11 cellular contexts compared by ENCODE assay signal in the genomic region with DNA sequence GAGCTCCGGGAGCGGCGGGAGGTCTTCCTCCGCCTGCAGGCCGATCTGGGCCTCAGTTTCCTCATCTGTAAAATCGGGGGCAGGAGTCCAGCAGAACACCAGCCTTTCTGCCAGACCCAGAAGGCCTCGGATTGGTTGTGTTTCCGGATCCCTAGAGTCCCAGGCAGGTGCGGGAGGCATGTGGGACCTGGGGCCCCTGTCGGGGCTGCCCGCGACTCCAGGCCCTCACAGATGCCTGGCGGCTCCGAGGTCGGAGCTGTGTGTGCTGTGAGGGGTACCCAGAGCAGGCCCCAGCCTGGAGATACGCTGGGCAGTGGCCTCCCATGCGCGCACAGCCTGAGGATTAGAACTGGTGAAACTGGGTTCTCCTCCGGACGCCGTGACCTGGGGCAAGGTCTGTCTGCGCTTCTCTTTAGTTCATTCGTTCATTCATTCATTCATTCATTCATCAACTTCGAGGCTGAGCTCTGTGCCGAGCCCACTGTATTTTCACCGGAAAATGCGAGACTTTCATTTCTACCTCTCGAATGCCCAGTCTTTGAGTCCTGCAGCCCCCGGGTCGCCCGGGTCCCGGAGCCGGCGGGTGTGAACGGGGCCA. TPM values are rescaled to one million over a fixed set of nuclear protein-coding genes. Genes with fewer than 3 reads are reported as not detected.
DNase-seq lines count a peak whose midpoint lies in the region; ATAC-seq, FAIRE-seq and TF ChIP-seq lines count a peak whose summit lies in the region.
"Had no signal": no experiment of that assay in that cellular context is flagged by ENCODE, and none has a peak within 500 bp of the region (broad histone marks: within the 10 kb centered on the region; RNA-seq: fewer than 3 reads in every experiment).

No MANE protein-coding gene starts in this region.

- H3K9me3 ChIP-seq in breast epithelium (no peaks in the 10 kb centered on the region), K562 (replicated peaks; ENCODE audit: control insufficient read depth, insufficient read depth, low read depth, low read length) (no peaks in the 10 kb centered on the region), mesodermal cell (ENCODE audit: control insufficient read depth, low read length) (no peaks in the 10 kb centered on the region)

- no peaks in the 10 kb centered on the region for H3K27me3 Mint-ChIP-seq in MCF 10A (ENCODE audit: insufficient read depth, unreplicated experiment)
- peaks cover 15% of the 10 kb centered on the region for H3K27me3 Mint-ChIP-seq in type B pancreatic cell

- H3K4me1 Mint-ChIP-seq in MCF 10A (ENCODE audit: insufficient read depth, unreplicated experiment) (no peaks in the 10 kb centered on the region), type B pancreatic cell (ENCODE audit: unreplicated experiment) (peaks cover 15% of the 10 kb centered on the region)

- H3K9me3 Mint-ChIP-seq in MCF 10A (ENCODE audit: unreplicated experiment): no peaks in the 10 kb centered on the region
- no peaks in the 10 kb centered on the region for H3K9me3 Mint-ChIP-seq in type B pancreatic cell

- no peak overlapping the region for H2AFZ ChIP-seq in K562 (ENCODE audit: low read depth, low read length)

- H3K36me3 ChIP-seq in breast epithelium (no peaks in the 10 kb centered on the region), K562 (ENCODE audit: control insufficient read depth, insufficient read depth, low read length) (no peaks in the 10 kb centered on the region), mesodermal cell (ENCODE audit: control insufficient read depth, insufficient read depth, low read length) (no peaks in the 10 kb centered on the region)

- no peak overlapping the region for H3K27ac ChIP-seq in breast epithelium
- no peak overlapping the region for H3K27ac ChIP-seq in K562 (ENCODE audit: extremely low read depth, low read depth, low read length)
- no peak overlapping the region for H3K27ac ChIP-seq in mesodermal cell (ENCODE audit: low read depth, low read length, severe bottlenecking)

- BruUV-seq in MCF 10A (replicated peaks; lab: Mats Ljungman, UMichigan): no TSS peak
- BruUV-seq in K562 (replicated peaks; lab: Mats Ljungman, UMichigan): no TSS peak

- no peaks in the 10 kb centered on the region for H3K27me3 ChIP-seq in breast epithelium
- no peaks in the 10 kb centered on the region for H3K27me3 ChIP-seq in K562 (ENCODE audit: control insufficient read depth in 2 of 2, insufficient read depth in 2 of 2, low read length in 2 of 2)

- peak overlapping the region; percentile 21 to 58 (median 26) for H3K4me3 ChIP-seq in breast epithelium
- H3K4me3 ChIP-seq in K562: peak overlapping the region; percentile 33
- H3K4me3 ChIP-seq in mesodermal cell (ENCODE audit: extremely low read depth, insufficient read depth, low read length, poor library complexity, severe bottlenecking): peak overlapping the region; percentile 33

- TF ChIP-seq POLR2A in breast epithelium (IDR thresholded peaks at IDR 0.05): no peak
- TF ChIP-seq POLR2A in K562 (conservative IDR thresholded peaks at IDR 0.05): no peak

- H3K36me3 Mint-ChIP-seq in MCF 10A (ENCODE audit: insufficient read depth, unreplicated experiment) (peaks cover 6% of the 10 kb centered on the region), type B pancreatic cell (no peaks in the 10 kb centered on the region)

- 29% methylated on average over 33 of the region's 35 CpGs for WGBS in K562 (ENCODE audit: insufficient coverage, low coverage, missing lambda C conversion rate)
- WGBS in mesodermal cell (ENCODE audit: insufficient coverage in 2 of 2), 2 experiments: 32 to 36% methylated on average over 28 to 32 of the region's 35 CpGs

- H3K9ac ChIP-seq in K562 (ENCODE audit: insufficient read depth in 1 of 2, low read depth in 2 of 2, low read length in 2 of 2): peak overlapping the region in 1 of 2 experiments; percentile 82; a peak in 1 of 4 replicates

- ATAC-seq in K562 (no peak; the same call in 2 of the 3 replicates), GM19351 (IDR thresholded peaks at IDR 0.05; ENCODE audit: unreplicated experiment) (no peak), sciatic nerve (no peak), HG03521 (IDR thresholded peaks at IDR 0.05; ENCODE audit: unreplicated experiment) (no peak)

- in situ Hi-C loops in K562 (cut with MboI): no loop called here

- H4K20me1 ChIP-seq in K562 (replicated peaks; ENCODE audit: control insufficient read depth, insufficient read depth, low read length): peaks cover 72% of the 10 kb centered on the region

- H3K9me1 ChIP-seq in K562 (ENCODE audit: control insufficient read depth, insufficient read depth, low read length): peaks cover 5% of the 10 kb centered on the region

- H3K79me2 ChIP-seq in K562 (ENCODE audit: control insufficient read depth, insufficient read depth, low read length): no peaks in the 10 kb centered on the region

- peak; percentile 32 for FAIRE-seq in K562 (lab: Jason Lieb, UNC)
- FAIRE-seq: endometrium had no signal

- no peak for TF ChIP-seq EP300 in K562 (IDR thresholded peaks at IDR 0.05; ENCODE audit: low read length)

- no peak for DNase-seq in breast epithelium (ENCODE audit: low spot score in 2 of 2)
- DNase-seq in MCF 10A (ENCODE audit: unreplicated experiment): no peak
- no peak for DNase-seq in K562 (ENCODE audit: extremely low read depth in 1 of 4, low spot score in 3 of 4)
- DNase-seq in type B pancreatic cell (ENCODE audit: extremely low spot score, unreplicated experiment): no peak
- no peak for DNase-seq in sciatic nerve (ENCODE audit: low spot score)
- DNase-seq: NCI-H446 had no signal

- CTCF ChIA-PET in MCF 10A (lab: Yijun Ruan, JAX): no interaction called here
- CTCF ChIA-PET in K562 (lab: Yijun Ruan, JAX; ENCODE audit: low intra/inter-chr PET ratio): no interaction called here

- H3K4me1 ChIP-seq in breast epithelium: no peaks in the 10 kb centered on the region
- H3K4me1 ChIP-seq in K562 (replicated peaks in 1 of 2; ENCODE audit: control insufficient read depth in 2 of 2, insufficient read depth in 2 of 2, low read length in 2 of 2): peaks cover 8 to 48% of the 10 kb centered on the region in 2 experiments; a peak in 4 of 5 replicates
- peaks cover 8% of the 10 kb centered on the region for H3K4me1 ChIP-seq in mesodermal cell (ENCODE audit: control insufficient read depth, insufficient read depth, low read length, poor library complexity, severe bottlenecking)

- H3K27ac Mint-ChIP-seq in MCF 10A (ENCODE audit: low read depth, unreplicated experiment) (no peak overlapping the region), type B pancreatic cell (no peak overlapping the region)

- intact Hi-C loops in breast epithelium (cut with DNase I; ENCODE audit: low total_unique reads): no loop called here
- intact Hi-C loops in MCF 10A (cut with micrococcal nuclease): no loop called here
- intact Hi-C loops in K562 (cut with micrococcal nuclease): no loop called here
- intact Hi-C loops in sciatic nerve (cut with DNase I): no loop called here

- POLR2A ChIA-PET in MCF 10A (lab: Yijun Ruan, JAX) (no interaction called here), K562 (lab: Yijun Ruan, JAX) (no interaction called here)

- TF ChIP-seq CTCF in breast epithelium (IDR thresholded peaks at IDR 0.05): no peak
- no peak for TF ChIP-seq CTCF in MCF 10A (IDR thresholded peaks at IDR 0.05; ENCODE audit: unreplicated experiment)
- TF ChIP-seq CTCF in K562 (IDR thresholded peaks at IDR 0.05 in 2 of 3, conservative IDR thresholded peaks at IDR 0.05 in 1 of 3; ENCODE audit: insufficient read depth in 2 of 3, low read depth in 1 of 3, low read length in 3 of 3): no peak
- TF ChIP-seq CTCF in type B pancreatic cell (conservative IDR thresholded peaks at IDR 0.05): no peak

- H3K4me3 Mint-ChIP-seq in MCF 10A (ENCODE audit: unreplicated experiment) (no peak overlapping the region), type B pancreatic cell (peak overlapping the region; percentile 28)

- no peak for TF ChIP-seq RAD21 in K562 (CRISPR knock-in tag; conservative IDR thresholded peaks at IDR 0.05 in 1 of 2, IDR thresholded peaks at IDR 0.05 in 1 of 2)

- H3K4me2 ChIP-seq in K562 (ENCODE audit: insufficient read depth, low read length): peak overlapping the region; percentile 80

TF ChIP-seq in K562, 482 proteins besides CTCF, POLR2A, EP300 and RAD21 (continues in another document):
- TF ChIP-seq, protein P1, sequence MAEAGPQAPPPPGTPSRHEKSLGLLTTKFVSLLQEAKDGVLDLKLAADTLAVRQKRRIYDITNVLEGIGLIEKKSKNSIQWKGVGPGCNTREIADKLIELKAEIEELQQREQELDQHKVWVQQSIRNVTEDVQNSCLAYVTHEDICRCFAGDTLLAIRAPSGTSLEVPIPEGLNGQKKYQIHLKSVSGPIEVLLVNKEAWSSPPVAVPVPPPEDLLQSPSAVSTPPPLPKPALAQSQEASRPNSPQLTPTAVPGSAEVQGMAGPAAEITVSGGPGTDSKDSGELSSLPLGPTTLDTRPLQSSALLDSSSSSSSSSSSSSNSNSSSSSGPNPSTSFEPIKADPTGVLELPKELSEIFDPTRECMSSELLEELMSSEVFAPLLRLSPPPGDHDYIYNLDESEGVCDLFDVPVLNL (CRISPR knock-in tag; IDR thresholded peaks at IDR 0.05; ENCODE audit: low read depth): no peak
- no peak for TF ChIP-seq BRF1 (IDR thresholded peaks at IDR 0.05; ENCODE audit: borderline replicate concordance, extremely low read depth, insufficient read length)

RNA-seq across cellular contexts. Expression of a gene that starts 24.6 kb away (rescaled TPM):
- total RNA-seq in breast epithelium (not detected), MCF 10A (2022) (2.7 and 7.0 TPM in 2 replicates), K562 (2014; rRNA removed) (not detected in 2 replicates), K562 (2014; rRNA removed; fragmentation: Illumina TruSeq; extraction: Trizol) (not detected in 2 replicates), K562 (2015; rRNA removed; fragmentation: Illumina TruSeq; extraction: Trizol) (not detected in 2 replicates), K562 (2021) (not detected in 2 replicates), type B pancreatic cell (ENCODE audit: low replicate concordance) (0.26 and 3.0 TPM in 2 replicates), sciatic nerve (3.5 TPM)
- not detected in 2 replicates for total RNA-seq in K562 (2011; cell fraction: chromatin; rRNA removed; ENCODE audit: low replicate concordance)
- not detected in 2 replicates for total RNA-seq in K562 (2011; cell fraction: nucleolus; rRNA removed)
- total RNA-seq in K562 (2011; cell fraction: nucleoplasm; rRNA removed): not detected in 2 replicates
- polyA plus RNA-seq in K562 (2011; rRNA removed) (not detected in 2 replicates), K562 (2014; fragmentation: Illumina TruSeq; extraction: Trizol) (not detected in 2 replicates), K562 (2014; fragmentation: Nextera tagmentation; extraction: Ambion mirVana) (not detected), K562 (2014; rRNA removed) (not detected in 2 replicates)
- not detected in 2 replicates for polyA plus RNA-seq in K562 (2011; cell fraction: cytosol; rRNA removed)
- not detected in 2 replicates for polyA plus RNA-seq in K562 (2011; cell fraction: nucleus; rRNA removed)
- polyA plus RNA-seq in K562 (2012): 0.14 and 0.75 TPM in 2 replicates
- not detected in 2 replicates for polyA minus RNA-seq in K562 (2011; rRNA and poly(A)+ RNA removed)
- polyA minus RNA-seq in K562 (2011; cell fraction: cytosol; rRNA and poly(A)+ RNA removed): not detected in 2 replicates
- polyA minus RNA-seq in K562 (2011; cell fraction: nucleus; rRNA and poly(A)+ RNA removed): not detected in 2 replicates
- polyA plus RNA-seq in mesodermal cell (2013, experiment 1 of 2): 0.63 TPM
- 0.51 TPM for polyA plus RNA-seq in mesodermal cell (2013, experiment 2 of 2)
- total RNA-seq: myocyte had no signal
